ENCODE assay signal across 8 cellular contexts in the genomic region with DNA sequence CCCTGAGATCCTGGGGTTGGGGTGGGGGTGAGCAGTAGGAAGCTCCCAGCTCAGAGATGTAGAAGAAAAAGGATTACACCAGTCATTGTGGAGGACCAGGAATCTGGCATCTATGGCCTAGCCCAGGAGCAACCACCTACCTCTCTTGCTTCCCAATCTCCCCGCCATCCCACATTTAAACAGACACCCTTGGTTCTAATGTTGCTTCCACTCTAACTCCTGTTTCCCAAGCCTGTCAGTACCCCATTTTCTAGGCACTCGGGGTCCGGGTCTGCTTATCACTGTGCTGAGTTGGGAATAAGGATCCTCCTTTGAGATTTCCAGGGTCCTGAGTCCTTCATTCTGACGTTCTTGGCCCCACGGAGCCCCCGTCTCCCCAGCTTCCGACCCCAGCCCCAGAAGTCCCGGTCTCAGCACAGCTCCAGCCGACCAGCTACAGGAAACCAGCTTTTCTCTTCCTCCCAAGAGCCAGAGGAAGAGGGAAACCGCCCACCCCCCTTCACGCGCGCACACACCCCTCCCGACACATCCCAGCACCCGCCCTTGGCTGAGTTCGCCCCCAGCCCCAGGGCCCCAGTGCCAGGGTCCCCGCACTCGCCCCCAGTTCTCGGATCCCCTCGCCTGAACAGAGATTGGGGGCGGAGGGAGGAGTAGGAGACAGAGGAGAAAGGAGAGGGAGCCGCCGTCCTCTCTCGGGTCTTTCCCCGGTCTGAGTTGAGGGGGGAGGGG. TPM values are rescaled to one million over a fixed set of nuclear protein-coding genes. Genes with fewer than 3 reads are reported as not detected.
DNase-seq lines count a peak whose midpoint lies in the region; ATAC-seq, FAIRE-seq and TF ChIP-seq lines count a peak whose summit lies in the region.

No MANE protein-coding gene starts in this region.

- no peak for TF ChIP-seq POLR2A in A549 (IDR thresholded peaks at IDR 0.05; ENCODE audit: low read length)

- no peak for FAIRE-seq in A549 (lab: Jason Lieb, UNC)

- peak overlapping the region; percentile 81 for H3K4me2 ChIP-seq in A549
- H3K4me2 ChIP-seq in mammary epithelial cell (ENCODE audit: insufficient read depth, low read depth, low read length) = peak overlapping the region; percentile 93
- H3K4me2 ChIP-seq in mesendoderm (ENCODE audit: low read length) = peak overlapping the region; percentile 75

- in situ Hi-C loops in mammary epithelial cell (cut with MboI; ENCODE audit: low sequenced_read_pairs in 2 of 2) = no loop called here

- peak overlapping the region; percentile 47 for H2AFZ ChIP-seq in mammary epithelial cell (ENCODE audit: low read depth, low read length)

- DNase-seq in A549 (ENCODE audit: low read depth in 1 of 2, low spot score in 1 of 2) (no peak), mammary epithelial cell (no peak), mesendoderm (no peak), NCI-H2107 treated with DMSO at 0.1 percent for 48 hours (lab: John Stamatoyannopoulos, UW; ENCODE audit: unreplicated experiment) (no peak)
- DNase-seq in activated CD4-positive, CD25-positive, alpha-beta regulatory T cell treated with anti-CD3 and anti-CD28 coated beads, Interleukin-2, amount 50 U/mL, for 72 hours = no peak

- H3K4ac ChIP-seq in mesendoderm (ENCODE audit: low read depth, low read length) = peak overlapping the region; percentile 98

- H2BK120ac ChIP-seq in mesendoderm (ENCODE audit: low read depth, low read length) = peak overlapping the region; percentile 84

- BruUV-seq in mammary epithelial cell (replicated peaks; lab: Mats Ljungman, UMichigan) = TSS peak; percentile 59

- H3K4me3 ChIP-seq in A549 (peak overlapping the region; percentile 77), mammary epithelial cell (replicated peaks in 1 of 3; ENCODE audit: insufficient read depth in 1 of 3, low read depth in 2 of 3, low read length in 3 of 3) (peak overlapping the region; percentile 74 to 87 (median 82)), mesendoderm (ENCODE audit: low read length) (peak overlapping the region; percentile 73), urinary bladder (ENCODE audit: low read depth, low read length) (peak overlapping the region; percentile 98)

- peak overlapping the region; percentile 92 for H3K56ac ChIP-seq in mesendoderm (ENCODE audit: low read length)

- peaks cover 16% of the 10 kb centered on the region for H3K79me1 ChIP-seq in mesendoderm (ENCODE audit: low read length)

- intact Hi-C loops in mammary epithelial cell (cut with micrococcal nuclease) = no loop called here

- peak overlapping the region; percentile 90 for H4K8ac ChIP-seq in mesendoderm (ENCODE audit: low read depth, low read length)

- peak in 1 of 2 experiments; percentile 18; a peak in 4 of 6 replicates for ATAC-seq in A549
- no peak for ATAC-seq in GM21360 (IDR thresholded peaks at IDR 0.05; ENCODE audit: unreplicated experiment)

- H3K27ac ChIP-seq in A549 = peak overlapping the region; percentile 94 to 99
- peak overlapping the region; percentile 98 for H3K27ac ChIP-seq in KOPT-K1 (ENCODE audit: low read depth, low read length, poor library complexity, severe bottlenecking)
- peak overlapping the region; percentile 66 for H3K27ac ChIP-seq in mammary epithelial cell (ENCODE audit: insufficient read depth, low read depth, low read length)
- H3K27ac ChIP-seq in mesendoderm (ENCODE audit: low read depth, low read length) = peak overlapping the region; percentile 61
- peak overlapping the region; percentile 99 for H3K27ac ChIP-seq in urinary bladder (ENCODE audit: low read depth)

- no peak for TF ChIP-seq RAD21 in A549 (conservative IDR thresholded peaks at IDR 0.05 in 1 of 2, IDR thresholded peaks at IDR 0.05 in 1 of 2)

- dilution Hi-C loops in mammary epithelial cell (cut with HindIII; ENCODE audit: low sequenced_read_pairs) = no loop called here

- H3K27me3 ChIP-seq in mammary epithelial cell (ENCODE audit: insufficient read depth, low read length) = no peaks in the 10 kb centered on the region
- no peaks in the 10 kb centered on the region for H3K27me3 ChIP-seq in mesendoderm (ENCODE audit: insufficient read depth, low read length, poor library complexity)

- H2BK15ac ChIP-seq in mesendoderm (replicated peaks; ENCODE audit: low read depth) = no peak overlapping the region

- CTCF ChIA-PET in A549 (lab: Yijun Ruan, JAX) = interaction anchor here (0.9 to 47.9 kb wide), 7 partner anchors 9 to 47 kb away, joined by 3 to 1279 read pairs (median 7); no protein-coding TSS in a partner anchor
- CTCF ChIA-PET in mammary epithelial cell (lab: Charles Lee; ENCODE audit: low non-redundant PET) = no interaction called here

- POLR2A ChIA-PET in A549 (lab: Yijun Ruan, JAX) = interaction anchor here (2.1 kb wide), 1 partner anchor 18 kb away, joined by 7 read pairs; no protein-coding TSS in a partner anchor

- no peaks in the 10 kb centered on the region for H4K20me1 ChIP-seq in mammary epithelial cell (ENCODE audit: insufficient read depth, low read length)

- no peak for TF ChIP-seq EP300 in A549 (IDR thresholded peaks at IDR 0.05)

- peak overlapping the region; percentile 97 for H3K23ac ChIP-seq in mesendoderm (ENCODE audit: low read length)

- TF ChIP-seq CTCF in A549 (IDR thresholded peaks at IDR 0.05) = no peak
- TF ChIP-seq CTCF in mammary epithelial cell (conservative IDR thresholded peaks at IDR 0.05 in 1 of 2, IDR thresholded peaks at IDR 0.05 in 1 of 2; ENCODE audit: extremely low read depth in 1 of 2, insufficient read depth in 1 of 2, low read depth in 1 of 2, low read length in 2 of 2) = no peak

- H3K9ac ChIP-seq in mammary epithelial cell (ENCODE audit: insufficient read depth, low read length) (peak overlapping the region; percentile 86), mesendoderm (ENCODE audit: low read length) (peak overlapping the region; percentile 98)

- peaks cover 66% of the 10 kb centered on the region for H3K4me1 ChIP-seq in A549
- H3K4me1 ChIP-seq in mammary epithelial cell (ENCODE audit: insufficient read depth, low read length) = peaks cover 58% of the 10 kb centered on the region
- H3K4me1 ChIP-seq in mesendoderm (ENCODE audit: control insufficient read depth, low read depth, low read length) = peaks cover 43% of the 10 kb centered on the region
- peaks cover 4% of the 10 kb centered on the region for H3K4me1 ChIP-seq in urinary bladder (ENCODE audit: insufficient read depth)

- no peaks in the 10 kb centered on the region for H3K9me3 ChIP-seq in A549
- H3K9me3 ChIP-seq in KOPT-K1 (ENCODE audit: insufficient read depth, low read length, poor library complexity, severe bottlenecking) = no peaks in the 10 kb centered on the region
- no peaks in the 10 kb centered on the region for H3K9me3 ChIP-seq in mammary epithelial cell (replicated peaks; ENCODE audit: insufficient read depth, low read length)

- H3K79me2 ChIP-seq in mammary epithelial cell (ENCODE audit: insufficient read depth, low read length) = peaks cover 67% of the 10 kb centered on the region
- H3K79me2 ChIP-seq in mesendoderm (ENCODE audit: control insufficient read depth, insufficient read depth, low read length) = peaks cover 59% of the 10 kb centered on the region

- peak overlapping the region; percentile 91 for H2AK5ac ChIP-seq in mesendoderm (ENCODE audit: low read length)

- peak overlapping the region; percentile 88 for H4K5ac ChIP-seq in mesendoderm (ENCODE audit: low read length)

- 13% methylated on average over 21 of the region's 25 CpGs for WGBS in A549 (ENCODE audit: missing lambda C conversion rate)
- 40% methylated on average over 5 of the region's 25 CpGs for WGBS in mammary epithelial cell (ENCODE audit: low coverage, missing lambda C conversion rate)
- no CpG with 5 or more reads among the region's 25 CpGs for WGBS in mesendoderm (ENCODE audit: extremely low coverage, insufficient coverage, low lambda C conversion rate)
- WGBS in urinary bladder = 3% methylated on average over 25 of the region's 25 CpGs

- H3K36me3 ChIP-seq in KOPT-K1 (ENCODE audit: insufficient read depth, low read length) (no peaks in the 10 kb centered on the region), mammary epithelial cell (ENCODE audit: insufficient read depth, low read length) (peaks cover 3% of the 10 kb centered on the region), mesendoderm (ENCODE audit: control insufficient read depth, insufficient read depth, low read length) (no peaks in the 10 kb centered on the region), urinary bladder (ENCODE audit: insufficient read depth) (no peaks in the 10 kb centered on the region)

- peak overlapping the region; percentile 98 for H3K18ac ChIP-seq in mesendoderm (ENCODE audit: low read length)

- peak overlapping the region; percentile 55 for H2BK5ac ChIP-seq in mesendoderm (ENCODE audit: low read length)

RNA-seq across cellular contexts. Expression of gene ITGA5, which starts 1.2 kb away (rescaled TPM):
- 31.7 and 36.1 TPM in 2 replicates for polyA plus RNA-seq in A549 (2011; rRNA removed)
- 16.5 and 22.7 TPM in 2 replicates for polyA plus RNA-seq in A549 (2012; cell fraction: cytosol; rRNA removed)
- 49.4 and 51.0 TPM in 2 replicates for polyA plus RNA-seq in A549 (2012; cell fraction: nucleus; rRNA removed)
- 21.5 to 30.0 TPM (median 27.2 TPM) in 3 replicates for polyA plus RNA-seq in A549 (2017; fragmentation: RNase III; extraction: RNeasy Plus Mini Kit Qiagen cat#74134 plus additional on column Dnase treatment)
- 57.4 and 67.8 TPM in 2 replicates for polyA minus RNA-seq in A549 (2011; rRNA and poly(A)+ RNA removed)
- total RNA-seq in mammary epithelial cell = 100 to 1,000 TPM in 1 of 2 donors, 10 to 100 TPM in 1; 74.2 to 128 TPM
- 119 TPM for polyA plus RNA-seq in mammary epithelial cell
- 238 TPM for polyA minus RNA-seq in mammary epithelial cell
- 39.8 TPM for polyA plus RNA-seq in mesendoderm (2013, experiment 1 of 2)
- 35.6 TPM for polyA plus RNA-seq in mesendoderm (2013, experiment 2 of 2)
- total RNA-seq in urinary bladder = 139 TPM
- 702 TPM for polyA plus RNA-seq in urinary bladder

RNA-seq across cellular contexts. Expression of gene ZNF385A, which starts 33.3 kb away (rescaled TPM):
- polyA plus RNA-seq in A549 (2011; rRNA removed) (1.8 and 3.0 TPM in 2 replicates), A549 (2017; fragmentation: RNase III; extraction: RNeasy Plus Mini Kit Qiagen cat#74134 plus additional on column Dnase treatment) (10.0 to 14.9 TPM (median 14.1 TPM) in 3 replicates), mammary epithelial cell (11.7 TPM), urinary bladder (26.3 TPM)
- polyA plus RNA-seq in A549 (2012; cell fraction: cytosol; rRNA removed) = 3.6 and 5.9 TPM in 2 replicates
- 3.9 and 4.4 TPM in 2 replicates for polyA plus RNA-seq in A549 (2012; cell fraction: nucleus; rRNA removed)
- 9.2 and 9.4 TPM in 2 replicates for polyA minus RNA-seq in A549 (2011; rRNA and poly(A)+ RNA removed)
- total RNA-seq in mammary epithelial cell (100 to 1,000 TPM in 1 of 2 donors, 10 to 100 TPM in 1; 16.0 to 102 TPM), urinary bladder (5.0 TPM)
- polyA minus RNA-seq in mammary epithelial cell = 124 TPM
- polyA plus RNA-seq in mesendoderm (2013, experiment 1 of 2) = 6.6 TPM
- polyA plus RNA-seq in mesendoderm (2013, experiment 2 of 2) = 6.0 TPM

RNA-seq across cellular contexts. Expression of gene GPR84, which starts 53.6 kb away (rescaled TPM):
- polyA plus RNA-seq in A549 (2011; rRNA removed) (not detected in 2 replicates), A549 (2017; fragmentation: RNase III; extraction: RNeasy Plus Mini Kit Qiagen cat#74134 plus additional on column Dnase treatment) (0.04 TPM in 1 of 3 replicates, not detected in the others), mammary epithelial cell (0.11 TPM), urinary bladder (0.96 TPM)
- polyA plus RNA-seq in A549 (2012; cell fraction: cytosol; rRNA removed) = 0.04 TPM in 1 of 2 replicates, not detected in the other
- polyA plus RNA-seq in A549 (2012; cell fraction: nucleus; rRNA removed) = 0.15 and 0.18 TPM in 2 replicates
- not detected in 2 replicates for polyA minus RNA-seq in A549 (2011; rRNA and poly(A)+ RNA removed)
- total RNA-seq in mammary epithelial cell (under 1 TPM; 0.17 to 0.33 TPM), urinary bladder (0.26 TPM)
- polyA minus RNA-seq in mammary epithelial cell = not detected
- polyA plus RNA-seq in mesendoderm (2013, experiment 1 of 2) = not detected
- not detected for polyA plus RNA-seq in mesendoderm (2013, experiment 2 of 2)

RNA-seq across cellular contexts. Expression of gene GTSF1, which starts 55.5 kb away (rescaled TPM):
- polyA plus RNA-seq in A549 (2011; rRNA removed) (not detected in 2 replicates), A549 (2017; fragmentation: RNase III; extraction: RNeasy Plus Mini Kit Qiagen cat#74134 plus additional on column Dnase treatment) (not detected in 3 replicates), mammary epithelial cell (not detected), urinary bladder (0.30 TPM)
- polyA plus RNA-seq in A549 (2012; cell fraction: cytosol; rRNA removed) = not detected in 2 replicates
- polyA plus RNA-seq in A549 (2012; cell fraction: nucleus; rRNA removed) = not detected in 2 replicates
- polyA minus RNA-seq in A549 (2011; rRNA and poly(A)+ RNA removed) = not detected in 2 replicates
- total RNA-seq in mammary epithelial cell (not detected), urinary bladder (not detected)
- not detected for polyA minus RNA-seq in mammary epithelial cell
- polyA plus RNA-seq in mesendoderm (2013, experiment 1 of 2) = 2.7 TPM
- polyA plus RNA-seq in mesendoderm (2013, experiment 2 of 2) = 2.8 TPM
